2 cellular contexts compared by ENCODE assay signal in genomic region chr22:24244144-24244787, GRCh38.
TF ChIP-seq lines count a peak whose summit lies in the region.

No MANE protein-coding gene starts in this region.

TF ChIP-seq in SK-N-SH, 30 proteins besides CTCF, POLR2A, EP300 and RAD21 (continued from another document):
- no peak for TF ChIP-seq MEF2A (IDR thresholded peaks at IDR 0.05; ENCODE audit: borderline replicate concordance, low read depth)
- no peak for TF ChIP-seq RCOR1 (IDR thresholded peaks at IDR 0.05; ENCODE audit: low read length)
- TF ChIP-seq ELF1 (IDR thresholded peaks at IDR 0.05): no peak
- 0 out of 2 replicates have a peak, but pooled peaks have one; percentile 65 for TF ChIP-seq FOXJ3 (CRISPR knock-in tag; IDR thresholded peaks at IDR 0.05)
- TF ChIP-seq FOSL2 (IDR thresholded peaks at IDR 0.05; ENCODE audit: borderline replicate concordance, low read depth): no peak

TF ChIP-seq in SK-N-SH treated with all-trans-retinoic acid at 6 μM for 48 hours, 23 proteins besides CTCF, POLR2A, EP300 and RAD21 (continued from another document):
- no peak for TF ChIP-seq TSHZ2 (CRISPR knock-in tag; IDR thresholded peaks at IDR 0.05)
- no peak for TF ChIP-seq OSR1 (CRISPR knock-in tag; IDR thresholded peaks at IDR 0.05)
- no peak for TF ChIP-seq ZNF565 (CRISPR knock-in tag; conservative IDR thresholded peaks at IDR 0.05; ENCODE audit: low read depth)
- TF ChIP-seq, protein P1, sequence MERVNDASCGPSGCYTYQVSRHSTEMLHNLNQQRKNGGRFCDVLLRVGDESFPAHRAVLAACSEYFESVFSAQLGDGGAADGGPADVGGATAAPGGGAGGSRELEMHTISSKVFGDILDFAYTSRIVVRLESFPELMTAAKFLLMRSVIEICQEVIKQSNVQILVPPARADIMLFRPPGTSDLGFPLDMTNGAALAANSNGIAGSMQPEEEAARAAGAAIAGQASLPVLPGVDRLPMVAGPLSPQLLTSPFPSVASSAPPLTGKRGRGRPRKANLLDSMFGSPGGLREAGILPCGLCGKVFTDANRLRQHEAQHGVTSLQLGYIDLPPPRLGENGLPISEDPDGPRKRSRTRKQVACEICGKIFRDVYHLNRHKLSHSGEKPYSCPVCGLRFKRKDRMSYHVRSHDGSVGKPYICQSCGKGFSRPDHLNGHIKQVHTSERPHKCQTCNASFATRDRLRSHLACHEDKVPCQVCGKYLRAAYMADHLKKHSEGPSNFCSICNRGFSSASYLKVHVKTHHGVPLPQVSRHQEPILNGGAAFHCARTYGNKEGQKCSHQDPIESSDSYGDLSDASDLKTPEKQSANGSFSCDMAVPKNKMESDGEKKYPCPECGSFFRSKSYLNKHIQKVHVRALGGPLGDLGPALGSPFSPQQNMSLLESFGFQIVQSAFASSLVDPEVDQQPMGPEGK (CRISPR knock-in tag; IDR thresholded peaks at IDR 0.05; ENCODE audit: borderline replicate concordance): no peak
- no peak for TF ChIP-seq ESRRG (CRISPR knock-in tag; IDR thresholded peaks at IDR 0.05)
- no peak for TF ChIP-seq ZC3H10 (CRISPR knock-in tag; IDR thresholded peaks at IDR 0.05)
- TF ChIP-seq, protein P2, sequence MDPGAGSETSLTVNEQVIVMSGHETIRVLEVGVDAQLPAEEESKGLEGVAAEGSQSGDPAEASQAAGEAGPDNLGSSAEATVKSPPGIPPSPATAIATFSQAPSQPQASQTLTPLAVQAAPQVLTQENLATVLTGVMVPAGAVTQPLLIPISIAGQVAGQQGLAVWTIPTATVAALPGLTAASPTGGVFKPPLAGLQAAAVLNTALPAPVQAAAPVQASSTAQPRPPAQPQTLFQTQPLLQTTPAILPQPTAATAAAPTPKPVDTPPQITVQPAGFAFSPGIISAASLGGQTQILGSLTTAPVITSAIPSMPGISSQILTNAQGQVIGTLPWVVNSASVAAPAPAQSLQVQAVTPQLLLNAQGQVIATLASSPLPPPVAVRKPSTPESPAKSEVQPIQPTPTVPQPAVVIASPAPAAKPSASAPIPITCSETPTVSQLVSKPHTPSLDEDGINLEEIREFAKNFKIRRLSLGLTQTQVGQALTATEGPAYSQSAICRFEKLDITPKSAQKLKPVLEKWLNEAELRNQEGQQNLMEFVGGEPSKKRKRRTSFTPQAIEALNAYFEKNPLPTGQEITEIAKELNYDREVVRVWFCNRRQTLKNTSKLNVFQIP (CRISPR knock-in tag; IDR thresholded peaks at IDR 0.05; ENCODE audit: borderline replicate concordance, low read depth): no peak
